In genomic region chr10:35012781-35013180, GRCh38 we compare ENCODE assay signal across 1 cellular context.
TF ChIP-seq lines count a peak whose summit lies in the region.

No MANE protein-coding gene starts in this region.

TF ChIP-seq in H1, 55 proteins besides CTCF, POLR2A, EP300 and RAD21:
- TF ChIP-seq CBX8 (IDR thresholded peaks at IDR 0.05; ENCODE audit: borderline replicate concordance, low read depth, low read length) (no peak), TCF12 (IDR thresholded peaks at IDR 0.05; ENCODE audit: low read depth, low read length) (peak; percentile 84; the same call in 1 of the 2 replicates), ATF2 (IDR thresholded peaks at IDR 0.05; ENCODE audit: low read length) (no peak), SIN3A (conservative IDR thresholded peaks at IDR 0.05 in 1 of 2, IDR thresholded peaks at IDR 0.05 in 1 of 2; ENCODE audit: low read depth in 1 of 2, low read length in 2 of 2) (peak; percentile 52 to 78; a peak in 2 of 4 replicates), RXRA (IDR thresholded peaks at IDR 0.05; ENCODE audit: insufficient read depth, low read depth, low read length) (no peak), TBP (IDR thresholded peaks at IDR 0.05; ENCODE audit: low read depth, low read length) (no peak), BACH1 (IDR thresholded peaks at IDR 0.05; ENCODE audit: low read length) (peak; percentile 36; the same call in 1 of the 2 replicates), TAF1 (IDR thresholded peaks at IDR 0.05; ENCODE audit: low read depth, low read length) (no peak), NANOG (IDR thresholded peaks at IDR 0.05; ENCODE audit: insufficient read depth, low read depth, low read length, poor library complexity, severe bottlenecking) (no peak), POLR2AphosphoS5 (IDR thresholded peaks at IDR 0.05; ENCODE audit: low read depth, low read length) (no peak), SAP30 (IDR thresholded peaks at IDR 0.05; ENCODE audit: insufficient read depth, insufficient replicate concordance, low read length) (no peak), SIRT6 (IDR thresholded peaks at IDR 0.05; ENCODE audit: low read length) (no peak), KDM5A (IDR thresholded peaks at IDR 0.05; ENCODE audit: low read length) (no peak), NRF1 (IDR thresholded peaks at IDR 0.05; ENCODE audit: low read depth, low read length) (no peak), PHF8 (conservative IDR thresholded peaks at IDR 0.05; ENCODE audit: low read depth, low read length) (no peak), EZH2 (IDR thresholded peaks at IDR 0.05; ENCODE audit: low read depth, low read length, severe bottlenecking) (no peak), SP4 (IDR thresholded peaks at IDR 0.05; ENCODE audit: low read length) (no peak), SP2 (IDR thresholded peaks at IDR 0.05; ENCODE audit: low read length) (no peak), SUZ12 (IDR thresholded peaks at IDR 0.05; ENCODE audit: low read length) (no peak), GABPA (IDR thresholded peaks at IDR 0.05; ENCODE audit: borderline replicate concordance, insufficient read depth, low read length) (no peak), RFX5 (IDR thresholded peaks at IDR 0.05; ENCODE audit: borderline replicate concordance, low read depth, low read length) (no peak), SP1 (IDR thresholded peaks at IDR 0.05; ENCODE audit: low read depth, low read length) (no peak), GTF2F1 (IDR thresholded peaks at IDR 0.05; ENCODE audit: borderline replicate concordance, low read depth, low read length) (no peak), HDAC6 (IDR thresholded peaks at IDR 0.05; ENCODE audit: low read depth, low read length) (no peak), CBX5 (IDR thresholded peaks at IDR 0.05; ENCODE audit: low read depth, low read length) (no peak), CTBP2 (IDR thresholded peaks at IDR 0.05; ENCODE audit: borderline replicate concordance, insufficient read depth, insufficient read length, low read length) (no peak), POU5F1 (IDR thresholded peaks at IDR 0.05; ENCODE audit: low read depth, low read length) (peak; percentile 66; the same call in 1 of the 2 replicates), TEAD4 (IDR thresholded peaks at IDR 0.05; ENCODE audit: low read depth, low read length) (no peak), CREB1 (IDR thresholded peaks at IDR 0.05) (no peak), RBBP5 (IDR thresholded peaks at IDR 0.05; ENCODE audit: borderline replicate concordance, low read depth, low read length) (no peak), CHD1 (IDR thresholded peaks at IDR 0.05; ENCODE audit: low read depth, low read length) (no peak), ASH2L (IDR thresholded peaks at IDR 0.05; ENCODE audit: low read length) (no peak)
- TF ChIP-seq, protein P1, sequence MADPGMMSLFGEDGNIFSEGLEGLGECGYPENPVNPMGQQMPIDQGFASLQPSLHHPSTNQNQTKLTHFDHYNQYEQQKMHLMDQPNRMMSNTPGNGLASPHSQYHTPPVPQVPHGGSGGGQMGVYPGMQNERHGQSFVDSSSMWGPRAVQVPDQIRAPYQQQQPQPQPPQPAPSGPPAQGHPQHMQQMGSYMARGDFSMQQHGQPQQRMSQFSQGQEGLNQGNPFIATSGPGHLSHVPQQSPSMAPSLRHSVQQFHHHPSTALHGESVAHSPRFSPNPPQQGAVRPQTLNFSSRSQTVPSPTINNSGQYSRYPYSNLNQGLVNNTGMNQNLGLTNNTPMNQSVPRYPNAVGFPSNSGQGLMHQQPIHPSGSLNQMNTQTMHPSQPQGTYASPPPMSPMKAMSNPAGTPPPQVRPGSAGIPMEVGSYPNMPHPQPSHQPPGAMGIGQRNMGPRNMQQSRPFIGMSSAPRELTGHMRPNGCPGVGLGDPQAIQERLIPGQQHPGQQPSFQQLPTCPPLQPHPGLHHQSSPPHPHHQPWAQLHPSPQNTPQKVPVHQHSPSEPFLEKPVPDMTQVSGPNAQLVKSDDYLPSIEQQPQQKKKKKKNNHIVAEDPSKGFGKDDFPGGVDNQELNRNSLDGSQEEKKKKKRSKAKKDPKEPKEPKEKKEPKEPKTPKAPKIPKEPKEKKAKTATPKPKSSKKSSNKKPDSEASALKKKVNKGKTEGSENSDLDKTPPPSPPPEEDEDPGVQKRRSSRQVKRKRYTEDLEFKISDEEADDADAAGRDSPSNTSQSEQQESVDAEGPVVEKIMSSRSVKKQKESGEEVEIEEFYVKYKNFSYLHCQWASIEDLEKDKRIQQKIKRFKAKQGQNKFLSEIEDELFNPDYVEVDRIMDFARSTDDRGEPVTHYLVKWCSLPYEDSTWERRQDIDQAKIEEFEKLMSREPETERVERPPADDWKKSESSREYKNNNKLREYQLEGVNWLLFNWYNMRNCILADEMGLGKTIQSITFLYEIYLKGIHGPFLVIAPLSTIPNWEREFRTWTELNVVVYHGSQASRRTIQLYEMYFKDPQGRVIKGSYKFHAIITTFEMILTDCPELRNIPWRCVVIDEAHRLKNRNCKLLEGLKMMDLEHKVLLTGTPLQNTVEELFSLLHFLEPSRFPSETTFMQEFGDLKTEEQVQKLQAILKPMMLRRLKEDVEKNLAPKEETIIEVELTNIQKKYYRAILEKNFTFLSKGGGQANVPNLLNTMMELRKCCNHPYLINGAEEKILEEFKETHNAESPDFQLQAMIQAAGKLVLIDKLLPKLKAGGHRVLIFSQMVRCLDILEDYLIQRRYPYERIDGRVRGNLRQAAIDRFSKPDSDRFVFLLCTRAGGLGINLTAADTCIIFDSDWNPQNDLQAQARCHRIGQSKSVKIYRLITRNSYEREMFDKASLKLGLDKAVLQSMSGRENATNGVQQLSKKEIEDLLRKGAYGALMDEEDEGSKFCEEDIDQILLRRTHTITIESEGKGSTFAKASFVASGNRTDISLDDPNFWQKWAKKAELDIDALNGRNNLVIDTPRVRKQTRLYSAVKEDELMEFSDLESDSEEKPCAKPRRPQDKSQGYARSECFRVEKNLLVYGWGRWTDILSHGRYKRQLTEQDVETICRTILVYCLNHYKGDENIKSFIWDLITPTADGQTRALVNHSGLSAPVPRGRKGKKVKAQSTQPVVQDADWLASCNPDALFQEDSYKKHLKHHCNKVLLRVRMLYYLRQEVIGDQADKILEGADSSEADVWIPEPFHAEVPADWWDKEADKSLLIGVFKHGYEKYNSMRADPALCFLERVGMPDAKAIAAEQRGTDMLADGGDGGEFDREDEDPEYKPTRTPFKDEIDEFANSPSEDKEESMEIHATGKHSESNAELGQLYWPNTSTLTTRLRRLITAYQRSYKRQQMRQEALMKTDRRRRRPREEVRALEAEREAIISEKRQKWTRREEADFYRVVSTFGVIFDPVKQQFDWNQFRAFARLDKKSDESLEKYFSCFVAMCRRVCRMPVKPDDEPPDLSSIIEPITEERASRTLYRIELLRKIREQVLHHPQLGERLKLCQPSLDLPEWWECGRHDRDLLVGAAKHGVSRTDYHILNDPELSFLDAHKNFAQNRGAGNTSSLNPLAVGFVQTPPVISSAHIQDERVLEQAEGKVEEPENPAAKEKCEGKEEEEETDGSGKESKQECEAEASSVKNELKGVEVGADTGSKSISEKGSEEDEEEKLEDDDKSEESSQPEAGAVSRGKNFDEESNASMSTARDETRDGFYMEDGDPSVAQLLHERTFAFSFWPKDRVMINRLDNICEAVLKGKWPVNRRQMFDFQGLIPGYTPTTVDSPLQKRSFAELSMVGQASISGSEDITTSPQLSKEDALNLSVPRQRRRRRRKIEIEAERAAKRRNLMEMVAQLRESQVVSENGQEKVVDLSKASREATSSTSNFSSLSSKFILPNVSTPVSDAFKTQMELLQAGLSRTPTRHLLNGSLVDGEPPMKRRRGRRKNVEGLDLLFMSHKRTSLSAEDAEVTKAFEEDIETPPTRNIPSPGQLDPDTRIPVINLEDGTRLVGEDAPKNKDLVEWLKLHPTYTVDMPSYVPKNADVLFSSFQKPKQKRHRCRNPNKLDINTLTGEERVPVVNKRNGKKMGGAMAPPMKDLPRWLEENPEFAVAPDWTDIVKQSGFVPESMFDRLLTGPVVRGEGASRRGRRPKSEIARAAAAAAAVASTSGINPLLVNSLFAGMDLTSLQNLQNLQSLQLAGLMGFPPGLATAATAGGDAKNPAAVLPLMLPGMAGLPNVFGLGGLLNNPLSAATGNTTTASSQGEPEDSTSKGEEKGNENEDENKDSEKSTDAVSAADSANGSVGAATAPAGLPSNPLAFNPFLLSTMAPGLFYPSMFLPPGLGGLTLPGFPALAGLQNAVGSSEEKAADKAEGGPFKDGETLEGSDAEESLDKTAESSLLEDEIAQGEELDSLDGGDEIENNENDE (IDR thresholded peaks at IDR 0.05; ENCODE audit: insufficient replicate concordance, low read length), result no peak
- TF ChIP-seq, protein P2, sequence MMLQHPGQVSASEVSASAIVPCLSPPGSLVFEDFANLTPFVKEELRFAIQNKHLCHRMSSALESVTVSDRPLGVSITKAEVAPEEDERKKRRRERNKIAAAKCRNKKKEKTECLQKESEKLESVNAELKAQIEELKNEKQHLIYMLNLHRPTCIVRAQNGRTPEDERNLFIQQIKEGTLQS (IDR thresholded peaks at IDR 0.05; ENCODE audit: insufficient read depth, low read depth, low read length), result no peak
- TF ChIP-seq, protein P3, sequence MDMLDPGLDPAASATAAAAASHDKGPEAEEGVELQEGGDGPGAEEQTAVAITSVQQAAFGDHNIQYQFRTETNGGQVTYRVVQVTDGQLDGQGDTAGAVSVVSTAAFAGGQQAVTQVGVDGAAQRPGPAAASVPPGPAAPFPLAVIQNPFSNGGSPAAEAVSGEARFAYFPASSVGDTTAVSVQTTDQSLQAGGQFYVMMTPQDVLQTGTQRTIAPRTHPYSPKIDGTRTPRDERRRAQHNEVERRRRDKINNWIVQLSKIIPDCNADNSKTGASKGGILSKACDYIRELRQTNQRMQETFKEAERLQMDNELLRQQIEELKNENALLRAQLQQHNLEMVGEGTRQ (IDR thresholded peaks at IDR 0.05; ENCODE audit: low read length), result no peak
- TF ChIP-seq, protein P4, sequence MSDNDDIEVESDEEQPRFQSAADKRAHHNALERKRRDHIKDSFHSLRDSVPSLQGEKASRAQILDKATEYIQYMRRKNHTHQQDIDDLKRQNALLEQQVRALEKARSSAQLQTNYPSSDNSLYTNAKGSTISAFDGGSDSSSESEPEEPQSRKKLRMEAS (IDR thresholded peaks at IDR 0.05), result 0 out of 2 replicates have a peak, but pooled peaks have one; percentile 23
